Comparison of ENCODE assay signal across 9 cellular contexts in the genomic region with DNA sequence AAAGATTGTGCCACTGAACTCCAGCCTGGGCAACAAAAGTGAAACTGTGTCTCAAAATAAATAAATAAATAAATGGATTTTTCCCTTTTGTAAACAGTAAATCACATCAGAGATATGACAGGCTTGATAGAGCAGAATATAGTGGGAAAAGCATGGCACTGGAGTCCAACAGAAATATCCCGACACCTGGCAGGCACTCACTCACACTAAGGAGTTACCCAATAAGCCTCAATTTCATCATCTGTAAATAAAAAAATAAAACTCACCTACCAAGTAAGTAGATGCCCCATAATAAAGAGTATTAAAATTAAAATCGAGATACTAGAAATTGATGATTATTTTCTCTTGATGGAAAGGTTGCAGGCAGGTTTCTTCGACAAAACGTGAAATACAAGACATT. TPM values are rescaled to one million over a fixed set of nuclear protein-coding genes. Genes with fewer than 3 reads are reported as not detected.
DNase-seq lines count a peak whose midpoint lies in the region; ATAC-seq, FAIRE-seq and TF ChIP-seq lines count a peak whose summit lies in the region.
"Had no signal": no experiment of that assay in that cellular context is flagged by ENCODE, and none has a peak within 500 bp of the region (broad histone marks: within the 10 kb centered on the region; RNA-seq: fewer than 3 reads in every experiment).

No MANE protein-coding gene starts in this region.

- H3K27ac Mint-ChIP-seq in CD8-positive, alpha-beta memory T cell, result peak overlapping the region in 2 of 8 donors; percentile 54 to 88

- POLR2A ChIA-PET in CD8-positive, alpha-beta memory T cell (lab: Charles Lee), result no interaction called here

- TF ChIP-seq POLR2A in GM12892 (IDR thresholded peaks at IDR 0.05; ENCODE audit: low read depth, low read length), result no peak

- H3K9ac ChIP-seq in endocrine pancreas (ENCODE audit: control insufficient read depth, insufficient read depth, low read length), result no peak overlapping the region

- H3K4me3 Mint-ChIP-seq in CD8-positive, alpha-beta memory T cell, result peak overlapping the region in 4 of 7 donors; percentile 45 to 96 (median 87)

- no peak overlapping the region for H2AFZ ChIP-seq in neuron (ENCODE audit: low read depth, low read length)

- no peak overlapping the region for H3K27ac ChIP-seq in CD8-positive, alpha-beta memory T cell (ENCODE audit: low read depth, low read length)

- no peaks in the 10 kb centered on the region for H3K27me3 Mint-ChIP-seq in CD8-positive, alpha-beta memory T cell

- no peak for DNase-seq in CD8-positive, alpha-beta memory T cell
- DNase-seq in MG63, result no peak
- no peak for DNase-seq in GM12892 (ENCODE audit: insufficient read length)
- DNase-seq in NCI-H526 (lab: John Stamatoyannopoulos, UW), result no peak
- DNase-seq: occipital lobe had no signal

- FAIRE-seq in GM12892 (lab: Jason Lieb, UNC), result no peak

- H3K4me1 Mint-ChIP-seq in CD8-positive, alpha-beta memory T cell, result peaks cover 27 to 50% (median 42%) of the 10 kb centered on the region in 3 donors

- ATAC-seq in HG02610 (IDR thresholded peaks at IDR 0.05; ENCODE audit: unreplicated experiment) (no peak), HG03108 (IDR thresholded peaks at IDR 0.05; ENCODE audit: unreplicated experiment) (no peak)

- H3K4me3 ChIP-seq in CD8-positive, alpha-beta memory T cell (ENCODE audit: low read length), result no peak overlapping the region
- H3K4me3 ChIP-seq in MG63, result peak overlapping the region; percentile 96
- H3K4me3 ChIP-seq in endocrine pancreas (ENCODE audit: control insufficient read depth, insufficient read depth, low read length), result peak overlapping the region; percentile 97
- peak overlapping the region; percentile 66 for H3K4me3 ChIP-seq in neuron (ENCODE audit: low read length)

- CTCF ChIA-PET in CD8-positive, alpha-beta memory T cell (lab: Charles Lee), result interaction anchor here (1.0 kb wide), 1 partner anchor 10 kb away, joined by 3 read pairs; no protein-coding TSS in a partner anchor

- H3K9me3 ChIP-seq in CD8-positive, alpha-beta memory T cell (ENCODE audit: low read length), result no peaks in the 10 kb centered on the region
- H3K9me3 ChIP-seq in MG63, result no peaks in the 10 kb centered on the region
- H3K9me3 ChIP-seq in endocrine pancreas (ENCODE audit: control insufficient read depth, low read length), result no peaks in the 10 kb centered on the region
- H3K9me3 ChIP-seq in neuron (ENCODE audit: low read length), result no peaks in the 10 kb centered on the region

- H3K27me3 ChIP-seq in CD8-positive, alpha-beta memory T cell (ENCODE audit: insufficient read depth, low read length, poor library complexity, severe bottlenecking), result no peaks in the 10 kb centered on the region
- no peaks in the 10 kb centered on the region for H3K27me3 ChIP-seq in MG63
- no peaks in the 10 kb centered on the region for H3K27me3 ChIP-seq in endocrine pancreas (ENCODE audit: control insufficient read depth, insufficient read depth, low read length)
- no peaks in the 10 kb centered on the region for H3K27me3 ChIP-seq in neuron (ENCODE audit: insufficient read depth, low read length)

- peaks cover 0 to 38% (median 0%) of the 10 kb centered on the region in 3 donors for H3K36me3 Mint-ChIP-seq in CD8-positive, alpha-beta memory T cell

- H3K36me3 ChIP-seq in CD8-positive, alpha-beta memory T cell (ENCODE audit: insufficient read depth, low read length), result no peaks in the 10 kb centered on the region
- H3K36me3 ChIP-seq in MG63, result peaks cover 8% of the 10 kb centered on the region
- no peaks in the 10 kb centered on the region for H3K36me3 ChIP-seq in endocrine pancreas (ENCODE audit: control insufficient read depth, insufficient read depth, low read length)
- H3K36me3 ChIP-seq in neuron (ENCODE audit: insufficient read depth, low read length), result peaks cover 4% of the 10 kb centered on the region

- H3K9me3 Mint-ChIP-seq in CD8-positive, alpha-beta memory T cell, result no peaks in the 10 kb centered on the region

- peaks cover 9% of the 10 kb centered on the region for H3K4me1 ChIP-seq in CD8-positive, alpha-beta memory T cell (ENCODE audit: insufficient read depth, low read length)
- peaks cover 7% of the 10 kb centered on the region for H3K4me1 ChIP-seq in endocrine pancreas (ENCODE audit: control insufficient read depth, insufficient read depth, low read length)
- H3K4me1 ChIP-seq in neuron (ENCODE audit: insufficient read depth, low read length), result peaks cover 26% of the 10 kb centered on the region

RNA-seq across cellular contexts. Expression of gene ATE1, which starts 1.7 kb away (rescaled TPM):
- 10 to 100 TPM; 32.0 to 34.2 TPM for total RNA-seq in CD8-positive, alpha-beta memory T cell
- polyA plus RNA-seq in CD8-positive, alpha-beta memory T cell, result 24.8 TPM
- 21.5 and 24.7 TPM in 2 replicates for total RNA-seq in MG63 (2014; rRNA removed; shearing (Covaris generic); ENCODE audit: low replicate concordance)
- polyA plus RNA-seq in GM12892 (2012; ENCODE audit: missing spikeins), result 13.3 TPM

RNA-seq across cellular contexts. Expression of gene NSMCE4A, which starts 48.9 kb away (rescaled TPM):
- total RNA-seq in CD8-positive, alpha-beta memory T cell, result 10 to 100 TPM; 67.8 to 70.9 TPM
- 58.2 TPM for polyA plus RNA-seq in CD8-positive, alpha-beta memory T cell
- 65.7 and 85.6 TPM in 2 replicates for total RNA-seq in MG63 (2014; rRNA removed; shearing (Covaris generic); ENCODE audit: low replicate concordance)
- polyA plus RNA-seq in GM12892 (2012; ENCODE audit: missing spikeins), result 62.0 TPM
